In genomic region chr5:143593723-143594122, GRCh38 we compare ENCODE assay signal across 1 cellular context.
TF ChIP-seq lines count a peak whose summit lies in the region.

No MANE protein-coding gene starts in this region.

TF ChIP-seq in HepG2, 621 proteins besides CTCF, POLR2A, EP300 and RAD21 (continued from another document):
- TF ChIP-seq ZBTB2 (CRISPR knock-in tag; IDR thresholded peaks at IDR 0.05; ENCODE audit: low read depth) (no peak), ZNF766 (CRISPR knock-in tag; IDR thresholded peaks at IDR 0.05; ENCODE audit: borderline replicate concordance) (no peak), ZFP90 (CRISPR knock-in tag; IDR thresholded peaks at IDR 0.05; ENCODE audit: borderline replicate concordance) (no peak), ZNF160 (CRISPR knock-in tag; IDR thresholded peaks at IDR 0.05) (no peak), ZNF496 (CRISPR knock-in tag; IDR thresholded peaks at IDR 0.05; ENCODE audit: insufficient replicate concordance) (no peak), SKI (IDR thresholded peaks at IDR 0.05; ENCODE audit: partially characterized antibody) (no peak), ZFP41 (CRISPR knock-in tag; IDR thresholded peaks at IDR 0.05; ENCODE audit: borderline replicate concordance) (no peak), NR0B2 (CRISPR knock-in tag; IDR thresholded peaks at IDR 0.05) (no peak), ZNF572 (CRISPR knock-in tag; IDR thresholded peaks at IDR 0.05) (no peak)
